ENCODE assay signal across 8 cellular contexts in the genomic region with DNA sequence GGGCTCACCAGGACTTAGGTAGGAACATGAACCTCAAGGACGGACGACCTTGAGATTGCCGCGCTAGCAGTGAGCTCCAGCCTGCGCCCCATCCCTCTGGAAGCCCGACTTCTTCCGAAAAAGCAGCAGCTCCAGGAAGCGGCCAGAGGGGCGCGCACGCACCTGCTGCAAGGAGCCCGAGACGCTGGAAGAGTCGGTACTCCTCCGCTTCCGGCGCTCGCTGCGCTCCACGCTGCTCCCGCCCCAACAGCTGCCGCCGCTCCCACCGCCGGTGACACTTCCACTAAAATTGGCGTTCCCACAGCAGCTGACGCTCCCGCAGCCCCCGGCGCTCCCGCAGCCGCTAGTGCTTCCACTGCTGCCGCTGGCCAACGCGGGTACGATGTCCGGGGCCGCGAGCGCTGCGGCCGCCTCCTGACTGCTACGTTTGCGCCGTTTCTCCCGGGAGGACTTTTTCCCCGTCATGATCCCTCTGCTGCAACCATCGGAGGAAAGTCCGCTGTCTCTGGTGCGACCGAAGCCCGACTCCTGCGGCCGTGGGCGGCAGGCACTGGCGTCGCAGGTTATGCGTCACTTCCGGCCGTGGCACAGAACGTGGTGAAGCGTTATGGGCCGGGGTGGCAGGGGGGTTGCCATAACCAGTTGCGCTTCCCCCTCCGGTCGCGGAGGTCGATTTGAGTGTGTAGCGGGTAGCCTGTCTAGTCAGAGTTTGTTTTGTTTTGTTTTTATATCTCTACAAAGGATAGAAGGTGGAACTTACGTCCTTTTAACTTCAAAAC. TPM values are rescaled to one million over a fixed set of nuclear protein-coding genes. Genes with fewer than 3 reads are reported as not detected.
A peak's percentile ranks its signal among the peaks of the same experiment; 100 is the strongest.
DNase-seq lines count a peak whose midpoint lies in the region; ATAC-seq and TF ChIP-seq lines count a peak whose summit lies in the region.

TSS of gene CAAP1 (minus strand) at position 552 of the 779 bp plus-strand sequence. CDS start at position 465, 87 bp downstream.

- peaks cover 0 to 7% (median 6%) of the 10 kb centered on the region in 3 donors for H3K9me3 Mint-ChIP-seq in T-cell

- H3K4me3 Mint-ChIP-seq in T-cell = peak within 1 kb of the TSS; percentile 98 to 99 (median 99)

- TF ChIP-seq CTCF in GM12873 (IDR thresholded peaks at IDR 0.05; ENCODE audit: insufficient read depth, low read depth, low read length, missing control alignments) = peak; percentile 49
- TF ChIP-seq CTCF in adrenal gland (IDR thresholded peaks at IDR 0.05) = peak; percentile 14 to 53 (median 46)
- peak in 6 of 9 donors; percentile 28 to 61 (median 50) for TF ChIP-seq CTCF in heart right ventricle (IDR thresholded peaks at IDR 0.05)
- peak; percentile 42 for TF ChIP-seq CTCF in upper lobe of right lung (IDR thresholded peaks at IDR 0.05)

- H3K36me3 ChIP-seq in adrenal gland (replicated peaks in 1 of 2) (no peaks in the 10 kb centered on the region), heart right ventricle (no peaks in the 10 kb centered on the region), upper lobe of right lung (no peaks in the 10 kb centered on the region)

- H3K9me3 ChIP-seq in adrenal gland (replicated peaks in 1 of 3) (no peaks in the 10 kb centered on the region), heart right ventricle (peaks cover 0 to 12% (median 0%) of the 10 kb centered on the region in 11 donors), upper lobe of right lung (no peaks in the 10 kb centered on the region)

- ATAC-seq in HG02759 (IDR thresholded peaks at IDR 0.05; ENCODE audit: unreplicated experiment) = peak; percentile 94
- ATAC-seq in T-cell (replicated peaks in 1 of 4) = peak; percentile 93 to 95 (median 94)
- ATAC-seq in heart right ventricle = peak; percentile 99 to 100 (median 99)
- ATAC-seq in upper lobe of right lung = peak; percentile 99

- POLR2A ChIA-PET in T-cell (lab: Charles Lee) = interaction anchor here (0.9 to 1.4 kb wide), 5 partner anchors 55 to 65 kb away, joined by 4 to 8 read pairs (median 5); partner anchors contain the start of genes PLAA (in 2 of the 2) and IFT74 (in 1 of the 2)

- H3K4me3 ChIP-seq in adrenal gland (peak within 1 kb of the TSS; percentile 17 to 85 (median 78)), heart right ventricle (peak within 1 kb of the TSS; percentile 66 to 99 (median 94)), upper lobe of right lung (peak within 1 kb of the TSS; percentile 88)

- H3K27me3 Mint-ChIP-seq in T-cell = no peaks in the 10 kb centered on the region

- H3K4me1 ChIP-seq in adrenal gland (replicated peaks in 1 of 2) = peaks cover 17 to 42% of the 10 kb centered on the region in 2 donors
- peaks cover 0 to 36% (median 22%) of the 10 kb centered on the region in 9 donors for H3K4me1 ChIP-seq in heart right ventricle
- H3K4me1 ChIP-seq in upper lobe of right lung = peaks cover 18% of the 10 kb centered on the region

- WGBS in adrenal gland, 4 donors = 0 to 2% (median 0%) methylated on average over 21 to 70 of the region's 70 CpGs
- 0 to 1% methylated on average over 70 of the region's 70 CpGs for WGBS in heart right ventricle, 2 donors

- intact Hi-C loops in adrenal gland (cut with DNase I) (loop anchor here in 1 of 2 donors (10.0 kb wide), 1 partner anchor 52 kb away; the partner anchor contains the start of gene PLAA), heart right ventricle (cut with DNase I) (loop anchor here in 8 of 10 donors (1.0 to 10.0 kb wide), 7 partner anchors 52 to 440 kb away; partner anchors contain the start of genes PLAA (in 6 of the 8) and IFT74 (in 2 of the 8)), posterior vena cava (cut with DNase I) (loop anchor here in 1 of 2 donors (5.0 kb wide), 1 partner anchor 55 kb away; the partner anchor contains the start of gene PLAA), upper lobe of right lung (cut with DNase I) (no loop called here)

- TF ChIP-seq POLR2A in adrenal gland (IDR thresholded peaks at IDR 0.05) = peak; percentile 61 to 91

- DNase-seq in NCI-H128 (lab: John Stamatoyannopoulos, UW; ENCODE audit: unreplicated experiment) (peak; percentile 82), T-cell (peak; percentile 74 to 95 (median 90)), adrenal gland (peak; percentile 93 to 98 (median 96)), heart right ventricle (peak; percentile 92 to 94), posterior vena cava (ENCODE audit: low spot score) (peak; percentile 98), upper lobe of right lung (peak; percentile 98)

- peak within 1 kb of the TSS; percentile 88 to 98 (median 98) for H3K27ac ChIP-seq in adrenal gland
- peak within 1 kb of the TSS; percentile 75 to 100 (median 96) for H3K27ac ChIP-seq in heart right ventricle
- peak within 1 kb of the TSS; percentile 97 for H3K27ac ChIP-seq in upper lobe of right lung

- CTCF ChIA-PET in T-cell (lab: Charles Lee) = interaction anchor here (0.5 to 1.7 kb wide), 9 partner anchors 11 to 63 kb away, joined by 3 to 9 read pairs (median 4); partner anchors contain the start of gene IFT74 (in 1 of the 2)

- no peaks in the 10 kb centered on the region for H3K27me3 ChIP-seq in adrenal gland
- no peaks in the 10 kb centered on the region for H3K27me3 ChIP-seq in heart right ventricle
- no peaks in the 10 kb centered on the region for H3K27me3 ChIP-seq in upper lobe of right lung

- H3K36me3 Mint-ChIP-seq in T-cell = peaks cover 5% of the 10 kb centered on the region

- peaks cover 44 to 50% (median 45%) of the 10 kb centered on the region in 3 donors for H3K4me1 Mint-ChIP-seq in T-cell

- H3K27ac Mint-ChIP-seq in T-cell = peak within 1 kb of the TSS; percentile 99

RNA-seq across cellular contexts. Expression of gene CAAP1, which starts in this region (rescaled TPM):
- total RNA-seq in T-cell = 10 to 100 TPM; 13.0 to 21.5 (median 16.3) TPM
- 10 to 100 TPM; 19.2 to 62.4 (median 36.1) TPM for total RNA-seq in adrenal gland
- polyA plus RNA-seq in adrenal gland = 10 to 100 TPM; 25.2 to 30.8 (median 29.8) TPM
- 1 to 10 TPM; 4.1 to 9.9 (median 7.6) TPM for total RNA-seq in heart right ventricle
- 10 to 100 TPM in 1 of 2 donors, 1 to 10 TPM in 1; 4.6 to 12.2 TPM for polyA plus RNA-seq in heart right ventricle
- 10 to 100 TPM; 10.3 to 12.2 TPM for total RNA-seq in posterior vena cava
- 11.6 TPM for total RNA-seq in upper lobe of right lung

Comparison
In these comparisons a context has a peak if more than half of its experiments do, and no peak if none do; other contexts are left out.
1. Peak in every context shown above with its lines: DNase-seq, ATAC-seq, H3K4me3 ChIP-seq and H3K27ac ChIP-seq.